Comparison of ENCODE assay signal across 15 cellular contexts in genomic region chr5:90690317-90690716, GRCh38.
DNase-seq lines count a peak whose midpoint lies in the region; ATAC-seq, FAIRE-seq and TF ChIP-seq lines count a peak whose summit lies in the region.
"Had no signal": no experiment of that assay in that cellular context is flagged by ENCODE, and none has a peak within 500 bp of the region (broad histone marks: within the 10 kb centered on the region; RNA-seq: fewer than 3 reads in every experiment).

No MANE protein-coding gene starts in this region.

- H3K4me1 ChIP-seq in K562 (replicated peaks in 1 of 2; ENCODE audit: control insufficient read depth in 2 of 2, insufficient read depth in 2 of 2, low read length in 2 of 2): no peaks in the 10 kb centered on the region
- H3K4me1 ChIP-seq in MM.1S (ENCODE audit: low read length): no peaks in the 10 kb centered on the region

- H4K20me1 ChIP-seq in K562 (replicated peaks; ENCODE audit: control insufficient read depth, insufficient read depth, low read length) (no peaks in the 10 kb centered on the region), MM.1S (ENCODE audit: insufficient read depth, low read length) (no peaks in the 10 kb centered on the region)

- peaks cover 15% of the 10 kb centered on the region for H3K4me1 Mint-ChIP-seq in CD14-positive monocyte
- H3K4me1 Mint-ChIP-seq: B cell had no signal

- H3K27me3 ChIP-seq in K562 (ENCODE audit: control insufficient read depth in 2 of 2, insufficient read depth in 2 of 2, low read length in 2 of 2): no peaks in the 10 kb centered on the region
- H3K27me3 ChIP-seq in MM.1S (replicated peaks; ENCODE audit: insufficient read depth, low read length): no peaks in the 10 kb centered on the region
- H3K27me3 ChIP-seq in dorsolateral prefrontal cortex: no peaks in the 10 kb centered on the region

- no peaks in the 10 kb centered on the region for H3K36me3 Mint-ChIP-seq in CD14-positive monocyte

- peaks cover 0 to 4% (median 0%) of the 10 kb centered on the region in 7 donors for H3K9me3 Mint-ChIP-seq in CD14-positive monocyte

- H3K9me2 ChIP-seq in MM.1S (replicated peaks; ENCODE audit: insufficient read depth, low read length): no peaks in the 10 kb centered on the region

- H3K9me1 ChIP-seq in K562 (ENCODE audit: control insufficient read depth, insufficient read depth, low read length): no peaks in the 10 kb centered on the region

- in situ Hi-C loops in K562 (cut with MboI): no loop called here

- TF ChIP-seq POLR2A in NB4 (IDR thresholded peaks at IDR 0.05; ENCODE audit: extremely low read depth, insufficient read length): no peak
- TF ChIP-seq POLR2A in K562 (conservative IDR thresholded peaks at IDR 0.05): no peak
- TF ChIP-seq POLR2A in H54 (IDR thresholded peaks at IDR 0.05; ENCODE audit: low read depth, low read length): no peak

- H3K9me3 ChIP-seq in K562 (replicated peaks; ENCODE audit: control insufficient read depth, insufficient read depth, low read depth, low read length) (peaks cover 2% of the 10 kb centered on the region; the same call in 1 of the 2 replicates), MM.1S (replicated peaks; ENCODE audit: insufficient read depth, low read length) (no peaks in the 10 kb centered on the region)

- intact Hi-C loops in CD14-positive monocyte (cut with micrococcal nuclease): no loop called here
- intact Hi-C loops in K562 (cut with micrococcal nuclease): no loop called here
- intact Hi-C loops in sciatic nerve (cut with DNase I): no loop called here
- intact Hi-C loops in dorsolateral prefrontal cortex (cut with DNase I): no loop called here

- BruUV-seq in K562 (replicated peaks; lab: Mats Ljungman, UMichigan): no TSS peak

- no peaks in the 10 kb centered on the region for H3F3A ChIP-seq in MM.1S (ENCODE audit: insufficient read depth, low read length)

- no peak for TF ChIP-seq EP300 in K562 (IDR thresholded peaks at IDR 0.05; ENCODE audit: low read length)

- FAIRE-seq in K562 (lab: Jason Lieb, UNC): no peak
- FAIRE-seq in H54 (lab: Jason Lieb, UNC): no peak

- peak overlapping the region; percentile 77 to 90 (median 87) for H3K27ac Mint-ChIP-seq in CD14-positive monocyte
- H3K27ac Mint-ChIP-seq: B cell; CD4-positive, alpha-beta T cell; H9 had no signal

- H3K4me3 ChIP-seq in NB4 (ENCODE audit: low read depth, low read length) (no peak overlapping the region), K562 (no peak overlapping the region), MM.1S (ENCODE audit: low read length) (no peak overlapping the region), dorsolateral prefrontal cortex (no peak overlapping the region)
- H3K4me3 ChIP-seq: GM23248 had no signal

- TF ChIP-seq RAD21 in K562 (CRISPR knock-in tag; conservative IDR thresholded peaks at IDR 0.05 in 1 of 2, IDR thresholded peaks at IDR 0.05 in 1 of 2): no peak

- DNase-seq in AML-193 (lab: John Stamatoyannopoulos, UW) (peak; percentile 50 to 69), CD14-positive monocyte (ENCODE audit: low spot score) (peak; percentile 55), NB4 (ENCODE audit: low read depth) (peak; percentile 5), K562 (ENCODE audit: extremely low read depth in 1 of 4, low spot score in 3 of 4) (no peak), MM.1S (no peak), H54 (ENCODE audit: insufficient read length, low spot score) (no peak), sciatic nerve (ENCODE audit: low spot score) (no peak), dorsolateral prefrontal cortex (no peak)
- DNase-seq: ACHN; Calu3; CD4-positive, alpha-beta T cell; DMS 273 treated with DMSO at 0.1 percent for 48 hours; GM23248; H9 had no signal

- H3K79me2 ChIP-seq in K562 (ENCODE audit: control insufficient read depth, insufficient read depth, low read length): no peaks in the 10 kb centered on the region; the same call in 2 of the 3 replicates
- no peaks in the 10 kb centered on the region for H3K79me2 ChIP-seq in MM.1S (ENCODE audit: low read length)

- H3K9ac ChIP-seq in K562 (ENCODE audit: insufficient read depth in 1 of 2, low read depth in 2 of 2, low read length in 2 of 2) (no peak overlapping the region), MM.1S (ENCODE audit: low read length) (no peak overlapping the region)
- H3K9ac ChIP-seq: GM23248 had no signal

- CTCF ChIA-PET in K562 (lab: Yijun Ruan, JAX; ENCODE audit: low intra/inter-chr PET ratio): no interaction called here

- POLR2A ChIA-PET in K562 (lab: Yijun Ruan, JAX): interaction anchor here (1.4 kb wide), 1 partner anchor 10 kb away, joined by 3 read pairs; no protein-coding TSS in a partner anchor

- H3K27ac ChIP-seq in K562 (ENCODE audit: extremely low read depth, low read depth, low read length) (no peak overlapping the region), MM.1S (ENCODE audit: low read length) (no peak overlapping the region), dorsolateral prefrontal cortex (no peak overlapping the region)
- H3K27ac ChIP-seq: GM23248 had no signal

- H3K36me3 ChIP-seq in K562 (ENCODE audit: control insufficient read depth, insufficient read depth, low read length): peaks cover 62% of the 10 kb centered on the region
- no peaks in the 10 kb centered on the region for H3K36me3 ChIP-seq in MM.1S (replicated peaks; ENCODE audit: insufficient read depth, low read length)

- no peak overlapping the region for H3K4me2 ChIP-seq in K562 (ENCODE audit: insufficient read depth, low read length)
- H3K4me2 ChIP-seq in MM.1S (ENCODE audit: low read depth, low read length): no peak overlapping the region

- TF ChIP-seq CTCF in CD14-positive monocyte (IDR thresholded peaks at IDR 0.05) (no peak), NB4 (IDR thresholded peaks at IDR 0.05; ENCODE audit: low read depth, low read length) (no peak), K562 (IDR thresholded peaks at IDR 0.05 in 2 of 3, conservative IDR thresholded peaks at IDR 0.05 in 1 of 3; ENCODE audit: insufficient read depth in 2 of 3, low read depth in 1 of 3, low read length in 3 of 3) (no peak), MM.1S (IDR thresholded peaks at IDR 0.05; ENCODE audit: low read length) (no peak), dorsolateral prefrontal cortex (IDR thresholded peaks at IDR 0.05 in 54 of 56, conservative IDR thresholded peaks at IDR 0.05 in 2 of 56; ENCODE audit: low read depth in 1 of 56, partially characterized antibody in 56 of 56) (no peak)

- H3K4me3 Mint-ChIP-seq in CD14-positive monocyte: peak overlapping the region in 1 of 2 donors; percentile 83
- H3K4me3 Mint-ChIP-seq: B cell; CD4-positive, alpha-beta T cell; H9 had no signal

- peaks cover 0 to 3% (median 0%) of the 10 kb centered on the region in 3 donors for H3K27me3 Mint-ChIP-seq in CD14-positive monocyte (ENCODE audit: low read depth in 3 of 3)
- H3K27me3 Mint-ChIP-seq: B cell; CD4-positive, alpha-beta T cell had no signal

- H2AFZ ChIP-seq in K562 (ENCODE audit: low read depth, low read length): no peak overlapping the region
- H2AFZ ChIP-seq in MM.1S (ENCODE audit: low read length): no peak overlapping the region
- H2AFZ ChIP-seq: GM23248 had no signal

- ATAC-seq in K562 (peak; percentile 16; the same call in 1 of the 3 replicates), sciatic nerve (no peak)

TF ChIP-seq in K562, 482 proteins besides CTCF, POLR2A, EP300 and RAD21:
- TF ChIP-seq MTF1 (CRISPR knock-in tag; IDR thresholded peaks at IDR 0.05; ENCODE audit: borderline replicate concordance) (no peak), PKNOX1 (IDR thresholded peaks at IDR 0.05) (peak; percentile 23; the same call in 1 of the 2 replicates)
TF ChIP-seq in K562: peak in this region for 1.

Comparison
In these comparisons a context has a peak if more than half of its experiments do, and no peak if none do; other contexts are left out.
1. DNase-seq: peak in AML-193 (2 of 2), CD14-positive monocyte (single experiment) and NB4 (single experiment); none in K562 (0 of 4), MM.1S (single experiment), H54 (single experiment), sciatic nerve (single experiment) and dorsolateral prefrontal cortex (0 of 10).